19 cellular contexts compared by ENCODE assay signal in genomic region chr1:40973912-40974311, GRCh38. TPM values are rescaled to one million over a fixed set of nuclear protein-coding genes. Genes with fewer than 3 reads are reported as not detected.
"Had no signal": no experiment of that assay in that cellular context is flagged by ENCODE, and none has a peak within 500 bp of the region (broad histone marks: within the 10 kb centered on the region; RNA-seq: fewer than 3 reads in every experiment).

No MANE protein-coding gene starts in this region.

- H3K4me1 ChIP-seq: prostate gland had no signal

- DNase-seq: activated CD4-positive, alpha-beta T cell treated with anti-CD3 and anti-CD28 coated beads, Interleukin-2, amount 50 U/mL, for 4 hours; activated CD4-positive, CD25-positive, alpha-beta regulatory T cell treated with anti-CD3 and anti-CD28 coated beads, Interleukin-2, amount 50 U/mL, for 72 hours; activated naive CD4-positive, alpha-beta T cell treated with anti-CD3 and anti-CD28 coated beads for 36 hours; activated naive CD8-positive, alpha-beta T cell treated with anti-CD3 and anti-CD28 coated beads, Interleukin-2, amount 50 U/mL, for 24 hours; activated T-cell treated with anti-CD3 and anti-CD28 coated beads for 4 hours; aorta; cortex of kidney; effector CD8-positive, alpha-beta T cell; foreskin keratinocyte; glutamatergic neuron; left ventricle myocardium inferior; right cardiac atrium; small intestine; stimulated activated CD4-positive, alpha-beta T cell treated with anti-CD3 and anti-CD28 coated beads, Interleukin-4, amount 100 ng/mL, for 4 hours; stimulated activated CD8-positive, alpha-beta memory T cell treated with anti-CD3 and anti-CD28 coated beads, Interleukin-4, amount 100 ng/mL, for 48 hours; stomach had no signal

- H3K4me3 ChIP-seq: left ventricle myocardium inferior, prostate gland, stomach, thoracic aorta had no signal

- H3K9me3 ChIP-seq: left ventricle myocardium inferior, prostate gland, stomach, thoracic aorta had no signal

- H3K27ac ChIP-seq: foreskin keratinocyte, left ventricle myocardium inferior, prostate gland, stomach, thoracic aorta had no signal

- H3K36me3 ChIP-seq: left ventricle myocardium inferior, prostate gland, stomach, thoracic aorta had no signal

- H3K27me3 ChIP-seq: foreskin keratinocyte, stomach had no signal

- ATAC-seq: activated naive CD8-positive, alpha-beta T cell treated with anti-CD3 and anti-CD28 coated beads, Interleukin-2, amount 50 U/mL, for 24 hours; foreskin keratinocyte; right cardiac atrium had no signal

RNA-seq across cellular contexts. Expression of gene SLFNL1, which starts 47.6 kb away (rescaled TPM):
- total RNA-seq: kidney epithelial cell had no signal
- polyA plus RNA-seq: foreskin keratinocyte had no signal
